ENCODE assay signal across 21 cellular contexts in the genomic region with DNA sequence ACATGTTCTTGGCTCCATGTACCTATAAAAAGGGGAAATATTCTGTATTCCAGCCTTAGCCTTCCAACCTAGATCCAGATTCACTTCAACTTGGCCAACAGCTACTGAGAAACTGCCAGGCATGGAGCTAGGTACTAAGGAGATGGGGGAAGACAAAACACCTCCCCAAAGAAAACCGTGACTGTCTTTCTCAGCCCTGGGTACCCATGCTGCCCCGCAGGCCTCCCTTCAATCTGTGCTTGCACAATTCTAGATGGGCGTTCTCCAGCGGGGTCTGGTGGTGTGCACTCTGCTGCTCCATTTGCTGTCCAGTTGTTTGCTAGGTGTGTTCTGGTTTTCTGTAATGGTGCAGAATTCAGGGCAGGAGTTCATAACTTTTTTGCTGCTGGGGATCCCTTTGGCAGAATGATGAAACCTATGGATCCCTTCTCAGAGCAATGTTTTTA. TPM values are rescaled to one million over a fixed set of nuclear protein-coding genes. Genes with fewer than 3 reads are reported as not detected.
A peak's percentile ranks its signal among the peaks of the same experiment; 100 is the strongest.
DNase-seq lines count a peak whose midpoint lies in the region; ATAC-seq and TF ChIP-seq lines count a peak whose summit lies in the region.
"Had no signal": no experiment of that assay in that cellular context is flagged by ENCODE, and none has a peak within 500 bp of the region (broad histone marks: within the 10 kb centered on the region; RNA-seq: fewer than 3 reads in every experiment).

No MANE protein-coding gene starts in this region.

- TF ChIP-seq RAD21 in IMR-90 (IDR thresholded peaks at IDR 0.05; ENCODE audit: low read length), result no peak

- dilution Hi-C loops in IMR-90 (cut with HindIII; ENCODE audit: low sequenced_read_pairs, unreplicated experiment), result no loop called here

- H3K4me3 ChIP-seq in IMR-90 (ENCODE audit: insufficient read depth, low read depth, low read length) (no peak overlapping the region), lower lobe of right lung (no peak overlapping the region), suprapubic skin (no peak overlapping the region), tibial artery (no peak overlapping the region)
- H3K4me3 ChIP-seq: GM23248 had no signal

- peak overlapping the region; percentile 35 for H3K27ac Mint-ChIP-seq in stimulated activated effector memory CD8-positive, alpha-beta T cell treated with anti-CD3 and anti-CD28 coated beads, Interleukin-12 subunit alpha, Interleukin-12 subunit beta, amount 100 ng/mL, for 72 hours

- no peak overlapping the region for H4K8ac ChIP-seq in IMR-90 (ENCODE audit: low read depth in 2 of 2, low read length in 2 of 2)

- 83% methylated on average over 2 of the region's 4 CpGs; no CpG with 5 or more reads in 1 of the 2 experiments for WGBS in IMR-90 (ENCODE audit: extremely low coverage in 2 of 2, insufficient read length in 1 of 2), 2 experiments
- WGBS in suprapubic skin, result 93% methylated on average over 3 of the region's 4 CpGs

- H3K27me3 ChIP-seq in IMR-90 (ENCODE audit: control insufficient read depth, insufficient read depth, low read length) (peaks cover 40% of the 10 kb centered on the region), lower lobe of right lung (ENCODE audit: low read depth) (peaks cover 35% of the 10 kb centered on the region), suprapubic skin (peaks cover 17% of the 10 kb centered on the region), tibial artery (peaks cover 0 to 13% of the 10 kb centered on the region in 2 donors)

- TF ChIP-seq EP300 in suprapubic skin (IDR thresholded peaks at IDR 0.05), result no peak

- H3K4ac ChIP-seq in IMR-90 (ENCODE audit: low read depth, low read length), result no peak overlapping the region

- H4K91ac ChIP-seq in IMR-90 (ENCODE audit: insufficient read depth, low read depth, low read length), result no peak overlapping the region

- H3K27ac ChIP-seq in IMR-90 (ENCODE audit: insufficient read depth, low read length), result no peak overlapping the region
- no peak overlapping the region for H3K27ac ChIP-seq in lower lobe of right lung
- no peak overlapping the region for H3K27ac ChIP-seq in suprapubic skin
- H3K27ac ChIP-seq in tibial artery, result no peak overlapping the region
- H3K27ac ChIP-seq: GM23248, HL-60 had no signal

- TF ChIP-seq POLR2A in IMR-90 (IDR thresholded peaks at IDR 0.05; ENCODE audit: low read depth, low read length) (no peak), suprapubic skin (IDR thresholded peaks at IDR 0.05) (no peak)

- H3K9ac ChIP-seq in IMR-90 (ENCODE audit: low read depth, low read length), result no peak overlapping the region
- H3K9ac ChIP-seq: GM23248 had no signal

- no peaks in the 10 kb centered on the region for H3K9me1 ChIP-seq in IMR-90 (ENCODE audit: insufficient read depth, low read length)

- H4K5ac ChIP-seq in IMR-90 (ENCODE audit: low read depth, low read length), result no peak overlapping the region

- no peak overlapping the region for H2AFZ ChIP-seq in IMR-90 (replicated peaks; ENCODE audit: low read length, poor library complexity)
- H2AFZ ChIP-seq: GM23248 had no signal

- H3K4me1 ChIP-seq in IMR-90 (ENCODE audit: control insufficient read depth, insufficient read depth, low read length) (peaks cover 6% of the 10 kb centered on the region), lower lobe of right lung (peaks cover 8% of the 10 kb centered on the region), suprapubic skin (no peaks in the 10 kb centered on the region), tibial artery (no peaks in the 10 kb centered on the region)
- H3K4me1 ChIP-seq: BE2C had no signal

- POLR2A ChIA-PET in IMR-90 (lab: Charles Lee; ENCODE audit: unreplicated experiment), result no interaction called here

- ATAC-seq in IMR-90 (ENCODE audit: low read depth), result peak; percentile 21
- ATAC-seq in lower lobe of right lung, result peak; percentile 17 to 43
- no peak for ATAC-seq in stimulated activated effector memory CD8-positive, alpha-beta T cell treated with anti-CD3 and anti-CD28 coated beads, Interleukin-12 subunit alpha, Interleukin-12 subunit beta, amount 100 ng/mL, for 72 hours

- no peaks in the 10 kb centered on the region for H3K79me1 ChIP-seq in IMR-90 (ENCODE audit: low read depth in 1 of 2, low read length in 2 of 2)

- H2BK20ac ChIP-seq in IMR-90 (ENCODE audit: low read depth, low read length), result no peak overlapping the region; the same call in 1 of the 2 replicates

- no peaks in the 10 kb centered on the region for H3K36me3 ChIP-seq in IMR-90 (ENCODE audit: control insufficient read depth, insufficient read depth, low read length)
- H3K36me3 ChIP-seq in lower lobe of right lung, result no peaks in the 10 kb centered on the region
- no peaks in the 10 kb centered on the region for H3K36me3 ChIP-seq in suprapubic skin
- H3K36me3 ChIP-seq in tibial artery, result no peaks in the 10 kb centered on the region
- H3K36me3 ChIP-seq: BE2C had no signal

- H3K9me3 ChIP-seq in IMR-90 (ENCODE audit: control insufficient read depth, insufficient read depth, low read length) (no peaks in the 10 kb centered on the region), lower lobe of right lung (no peaks in the 10 kb centered on the region), suprapubic skin (no peaks in the 10 kb centered on the region), tibial artery (no peaks in the 10 kb centered on the region)
- H3K9me3 ChIP-seq: BE2C had no signal

- H3K36me3 Mint-ChIP-seq in stimulated activated effector memory CD8-positive, alpha-beta T cell treated with anti-CD3 and anti-CD28 coated beads, Interleukin-12 subunit alpha, Interleukin-12 subunit beta, amount 100 ng/mL, for 72 hours, result no peaks in the 10 kb centered on the region
- H3K36me3 Mint-ChIP-seq: CD4-positive, CD25-positive, alpha-beta regulatory T cell; CD8-positive, alpha-beta memory T cell had no signal

- intact Hi-C loops in IMR-90 (cut with micrococcal nuclease) (no loop called here), lower lobe of right lung (cut with DNase I) (no loop called here), tibial artery (cut with DNase I; ENCODE audit: low total_unique reads) (no loop called here)

- no peak overlapping the region for H3K4me2 ChIP-seq in IMR-90 (ENCODE audit: low read depth, low read length)

- H2AK5ac ChIP-seq in IMR-90 (ENCODE audit: low read depth, low read length), result no peak overlapping the region

- BruUV-seq in IMR-90 (replicated peaks; lab: Mats Ljungman, UMichigan), result no TSS peak

- no peak overlapping the region for H2AK9ac ChIP-seq in IMR-90 (replicated peaks; ENCODE audit: low read depth, low read length, poor library complexity)

- H2BK120ac ChIP-seq in IMR-90 (ENCODE audit: low read depth, low read length), result peak overlapping the region; percentile 0; the same call in 1 of the 2 replicates

- H3K4me1 Mint-ChIP-seq in stimulated activated effector memory CD8-positive, alpha-beta T cell treated with anti-CD3 and anti-CD28 coated beads, Interleukin-12 subunit alpha, Interleukin-12 subunit beta, amount 100 ng/mL, for 72 hours, result no peaks in the 10 kb centered on the region

- no peak overlapping the region for H3K18ac ChIP-seq in IMR-90 (ENCODE audit: low read depth, low read length)

- TF ChIP-seq CTCF in IMR-90 (conservative IDR thresholded peaks at IDR 0.05; ENCODE audit: low read depth, low read length), result no peak
- no peak for TF ChIP-seq CTCF in lower lobe of right lung (IDR thresholded peaks at IDR 0.05)
- no peak for TF ChIP-seq CTCF in suprapubic skin (IDR thresholded peaks at IDR 0.05)
- TF ChIP-seq CTCF in tibial artery (IDR thresholded peaks at IDR 0.05), result no peak

- in situ Hi-C loops in IMR-90 (cut with MboI; ENCODE audit: low sequenced_read_pairs), result no loop called here

- CTCF ChIA-PET in IMR-90 (lab: Yijun Ruan, JAX), result no interaction called here

- H2BK15ac ChIP-seq in IMR-90 (ENCODE audit: low read depth, low read length), result no peak overlapping the region

- DNase-seq in IMR-90, result no peak
- DNase-seq in lower lobe of right lung, result no peak
- no peak for DNase-seq in stimulated activated effector memory CD8-positive, alpha-beta T cell treated with anti-CD3 and anti-CD28 coated beads, Interleukin-12 subunit alpha, Interleukin-12 subunit beta, amount 100 ng/mL, for 72 hours (ENCODE audit: low spot score in 2 of 2)
- DNase-seq in suprapubic skin (ENCODE audit: low spot score in 2 of 2), result no peak
- DNase-seq in kidney tubule cell (ENCODE audit: low spot score), result no peak
- DNase-seq in tibial artery, result no peak
- DNase-seq: ACHN; BE2C; C1 segment of cervical spinal cord; CD4-positive, CD25-positive, alpha-beta regulatory T cell; CD8-positive, alpha-beta memory T cell; COR-L47; DMS79; GDM1; HCEC 1CT had no signal

- H2BK5ac ChIP-seq in IMR-90 (ENCODE audit: low read depth, low read length, poor library complexity, severe bottlenecking), result no peak overlapping the region

- no peaks in the 10 kb centered on the region for H3K9me3 Mint-ChIP-seq in stimulated activated effector memory CD8-positive, alpha-beta T cell treated with anti-CD3 and anti-CD28 coated beads, Interleukin-12 subunit alpha, Interleukin-12 subunit beta, amount 100 ng/mL, for 72 hours
- H3K9me3 Mint-ChIP-seq: CD8-positive, alpha-beta memory T cell had no signal

- no peak overlapping the region; the same call in 1 of the 2 replicates for H3K56ac ChIP-seq in IMR-90 (ENCODE audit: extremely low read depth, insufficient read depth, low read length)

- no peak overlapping the region for H3K4me3 Mint-ChIP-seq in stimulated activated effector memory CD8-positive, alpha-beta T cell treated with anti-CD3 and anti-CD28 coated beads, Interleukin-12 subunit alpha, Interleukin-12 subunit beta, amount 100 ng/mL, for 72 hours
- H3K4me3 Mint-ChIP-seq: CD4-positive, CD25-positive, alpha-beta regulatory T cell; CD8-positive, alpha-beta memory T cell had no signal

- no peaks in the 10 kb centered on the region for H4K20me1 ChIP-seq in IMR-90 (ENCODE audit: insufficient read depth, low read length)

- H3K23ac ChIP-seq in IMR-90 (ENCODE audit: low read depth, low read length), result no peak overlapping the region

- no peak overlapping the region for H3K14ac ChIP-seq in IMR-90 (replicated peaks; ENCODE audit: low read depth, low read length)

RNA-seq across cellular contexts. Expression of a gene that starts 0.8 kb away (rescaled TPM):
- total RNA-seq in IMR-90 (2012; rRNA removed), result under 0.01 TPM in 1 of 2 replicates, not detected in the other
- polyA plus RNA-seq in IMR-90 (2012; rRNA removed), result 0.03 and 0.07 TPM in 2 replicates
- polyA plus RNA-seq in IMR-90 (2012; cell fraction: cytosol; rRNA removed), result 0.05 TPM in 1 of 2 replicates, not detected in the other
- polyA plus RNA-seq in IMR-90 (2012; cell fraction: nucleus; rRNA removed; ENCODE audit: low replicate concordance), result 0.07 and 0.11 TPM in 2 replicates
- 6.4 TPM for total RNA-seq in lower lobe of right lung
- total RNA-seq in suprapubic skin, result 1 to 10 TPM in 2 of 4 donors, under 1 TPM in 2; 0.32 to 1.6 (median 0.76) TPM
- total RNA-seq: A172; CD4-positive, CD25-positive, alpha-beta regulatory T cell; CD8-positive, alpha-beta memory T cell; Daoy; H4; HT1080 had no signal
- polyA plus RNA-seq: CD4-positive, CD25-positive, alpha-beta regulatory T cell; CD8-positive, alpha-beta memory T cell; GM23248 had no signal

RNA-seq across cellular contexts. Expression of a gene that starts 18.8 kb away (rescaled TPM):
- not detected in 2 replicates for total RNA-seq in IMR-90 (2012; rRNA removed)
- polyA plus RNA-seq in IMR-90 (2012; rRNA removed), result not detected in 2 replicates
- polyA plus RNA-seq in IMR-90 (2012; cell fraction: cytosol; rRNA removed), result not detected in 2 replicates
- 0.03 TPM in 1 of 2 replicates, not detected in the other for polyA plus RNA-seq in IMR-90 (2012; cell fraction: nucleus; rRNA removed; ENCODE audit: low replicate concordance)
- total RNA-seq in lower lobe of right lung, result not detected
- total RNA-seq in suprapubic skin, result not detected
- total RNA-seq: A172; CD4-positive, CD25-positive, alpha-beta regulatory T cell; CD8-positive, alpha-beta memory T cell; Daoy; GM23248; H4 had no signal
- polyA plus RNA-seq: CD4-positive, CD25-positive, alpha-beta regulatory T cell; CD8-positive, alpha-beta memory T cell; GM23248 had no signal

RNA-seq across cellular contexts. Expression of a gene that starts 19.4 kb away (rescaled TPM):
- total RNA-seq in IMR-90 (2012; rRNA removed) (under 0.01 TPM in 1 of 2 replicates, not detected in the other), lower lobe of right lung (3.9 TPM), suprapubic skin (100 to 1,000 TPM in 3 of 4 donors, 10 to 100 TPM in 1; 48.8 to 202 (median 156) TPM)
- 0.09 and 0.24 TPM in 2 replicates for polyA plus RNA-seq in IMR-90 (2012; rRNA removed)
- polyA plus RNA-seq in IMR-90 (2012; cell fraction: cytosol; rRNA removed), result 0.08 TPM in 1 of 2 replicates, not detected in the other
- 1.1 and 1.3 TPM in 2 replicates for polyA plus RNA-seq in IMR-90 (2012; cell fraction: nucleus; rRNA removed; ENCODE audit: low replicate concordance)
- total RNA-seq: CD4-positive, CD25-positive, alpha-beta regulatory T cell; CD8-positive, alpha-beta memory T cell; GM23248; H4 had no signal
- polyA plus RNA-seq: CD4-positive, CD25-positive, alpha-beta regulatory T cell; CD8-positive, alpha-beta memory T cell had no signal

RNA-seq across cellular contexts. Expression of a gene that starts 34.1 kb away (rescaled TPM):
- total RNA-seq in IMR-90 (2012; rRNA removed) (not detected in 2 replicates), lower lobe of right lung (not detected), suprapubic skin (100 to 1,000 TPM in 1 of 4 donors, 10 to 100 TPM in 3; 48.9 to 115 (median 80.0) TPM)
- not detected in 2 replicates for polyA plus RNA-seq in IMR-90 (2012; rRNA removed)
- not detected in 2 replicates for polyA plus RNA-seq in IMR-90 (2012; cell fraction: cytosol; rRNA removed)
- polyA plus RNA-seq in IMR-90 (2012; cell fraction: nucleus; rRNA removed; ENCODE audit: low replicate concordance), result not detected in 2 replicates
- total RNA-seq: A172; CD4-positive, CD25-positive, alpha-beta regulatory T cell; CD8-positive, alpha-beta memory T cell; Daoy; GM23248; H4; HT1080 had no signal
- polyA plus RNA-seq: CD4-positive, CD25-positive, alpha-beta regulatory T cell; CD8-positive, alpha-beta memory T cell; GM23248 had no signal

RNA-seq across cellular contexts. Expression of a gene that starts 37.6 kb away (rescaled TPM):
- not detected in 2 replicates for total RNA-seq in IMR-90 (2012; rRNA removed)
- not detected in 2 replicates for polyA plus RNA-seq in IMR-90 (2012; rRNA removed)
- not detected in 2 replicates for polyA plus RNA-seq in IMR-90 (2012; cell fraction: cytosol; rRNA removed)
- polyA plus RNA-seq in IMR-90 (2012; cell fraction: nucleus; rRNA removed; ENCODE audit: low replicate concordance), result not detected in 2 replicates
- total RNA-seq in lower lobe of right lung, result not detected
- total RNA-seq in suprapubic skin, result not detected
- total RNA-seq: A172; CD4-positive, CD25-positive, alpha-beta regulatory T cell; CD8-positive, alpha-beta memory T cell; Daoy; GM23248; H4; HT1080 had no signal
- polyA plus RNA-seq: CD4-positive, CD25-positive, alpha-beta regulatory T cell; CD8-positive, alpha-beta memory T cell; GM23248 had no signal

Comparison
In these comparisons a context has a peak if more than half of its experiments do, and no peak if none do; other contexts are left out.
1. RNA of a gene that starts 19.4 kb away (total RNA-seq): 48.8 to 202 TPM in suprapubic skin; 3.9 TPM in lower lobe of right lung (single experiment) and under 0.01 TPM in IMR-90; every median in the first group is over 10 times any median in the second.